In the genomic region with DNA sequence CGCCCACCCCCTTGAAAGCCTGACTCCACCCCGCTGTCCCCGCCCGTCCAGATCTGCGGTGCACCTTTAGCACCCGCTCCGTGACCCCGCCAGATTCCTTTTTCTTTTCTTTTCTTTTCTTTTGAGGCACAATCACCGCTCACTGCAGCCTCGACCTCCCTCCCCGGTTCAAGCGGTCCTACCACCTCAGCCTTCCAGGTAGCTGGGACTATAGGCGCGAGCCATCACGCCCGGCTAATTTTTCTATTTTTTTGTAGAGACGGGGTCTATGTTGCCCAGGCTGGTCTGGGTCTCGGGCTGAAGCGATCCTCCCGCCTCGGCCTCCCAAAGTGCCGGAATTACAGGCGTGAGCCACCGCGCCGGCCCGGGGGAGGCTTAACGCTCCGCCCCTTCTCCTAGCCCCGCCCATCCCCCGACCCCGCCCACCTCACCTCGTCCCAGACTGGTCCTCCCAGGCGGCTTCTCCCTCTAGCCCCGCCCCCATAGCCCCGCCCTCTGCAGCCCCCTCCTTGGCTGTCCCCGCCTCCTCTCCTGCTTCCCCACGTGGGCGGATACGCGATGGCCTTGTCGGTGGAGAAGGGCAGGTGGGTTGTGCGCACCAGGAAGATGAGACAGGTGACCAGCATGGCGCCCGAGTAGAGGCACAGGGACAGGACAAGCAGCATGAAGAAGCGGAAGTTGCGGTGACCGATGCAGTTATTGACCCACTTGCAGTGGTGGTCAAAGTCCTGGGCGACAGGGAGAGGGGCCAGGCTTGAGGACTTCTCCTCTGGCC, we compare ENCODE assay signal across 8 cellular contexts. TPM values are rescaled to one million over a fixed set of nuclear protein-coding genes. Genes with fewer than 3 reads are reported as not detected.
A peak's percentile ranks its signal among the peaks of the same experiment; 100 is the strongest.
DNase-seq lines count a peak whose midpoint lies in the region; ATAC-seq and TF ChIP-seq lines count a peak whose summit lies in the region.

No MANE protein-coding gene starts in this region.

- intact Hi-C loops in Calu3 (cut with micrococcal nuclease; ENCODE audit: unreplicated experiment) (no loop called here), sciatic nerve (cut with DNase I) (no loop called here)

- peaks cover 7% of the 10 kb centered on the region for H3K36me3 Mint-ChIP-seq in Calu3 (ENCODE audit: insufficient read depth, unreplicated experiment)

- no peak for TF ChIP-seq CTCF in Calu3 (IDR thresholded peaks at IDR 0.05; ENCODE audit: unreplicated experiment)

- no peaks in the 10 kb centered on the region for H3K4me1 Mint-ChIP-seq in Calu3 (ENCODE audit: low read depth, unreplicated experiment)

- H3K27ac Mint-ChIP-seq in Calu3 (ENCODE audit: unreplicated experiment), result peak overlapping the region; percentile 65

- peak overlapping the region; percentile 75 for H3K4me3 Mint-ChIP-seq in Calu3 (ENCODE audit: low read depth, unreplicated experiment)

- ATAC-seq in sciatic nerve, result peak; percentile 54
- ATAC-seq in HG03039 (IDR thresholded peaks at IDR 0.05; ENCODE audit: unreplicated experiment), result no peak

- H3K9me3 Mint-ChIP-seq in Calu3 (ENCODE audit: low read depth, unreplicated experiment), result peaks cover 3% of the 10 kb centered on the region

- peak; percentile 75 for DNase-seq in Calu3
- DNase-seq in NCI-H345 (lab: John Stamatoyannopoulos, UW), result peak; percentile 76
- DNase-seq in activated T-cell treated with anti-CD3 and anti-CD28 coated beads, Interleukin-2, amount 50 U/mL, for 48 hours, result peak; percentile 73 to 78
- peak; percentile 89 for DNase-seq in germinal center (ENCODE audit: low spot score)
- peak; percentile 73 for DNase-seq in sciatic nerve (ENCODE audit: low spot score)
- no peak for DNase-seq in NCI-H748 treated with DMSO at 0.1 percent for 48 hours (lab: John Stamatoyannopoulos, UW)
- no peak for DNase-seq in NCI-H524 (lab: John Stamatoyannopoulos, UW)

- BruUV-seq in Calu3 (replicated peaks; lab: Mats Ljungman, UMichigan), result no TSS peak

- CTCF ChIA-PET in Calu3 (lab: Charles Lee), result no interaction called here

- peaks cover 81% of the 10 kb centered on the region for H3K27me3 Mint-ChIP-seq in Calu3 (ENCODE audit: unreplicated experiment)

RNA-seq across cellular contexts. Expression of a gene that starts 3.2 kb away (rescaled TPM):
- total RNA-seq in Calu3 (2022), result not detected in 2 replicates
- total RNA-seq in sciatic nerve, result not detected

RNA-seq across cellular contexts. Expression of a gene that starts 8.3 kb away (rescaled TPM):
- total RNA-seq in Calu3 (2022) (not detected in 2 replicates), sciatic nerve (0.58 TPM)

Comparison
In these comparisons a context has a peak if more than half of its experiments do, and no peak if none do; other contexts are left out.
1. DNase-seq: peak in Calu3 (single experiment), NCI-H345 (single experiment), activated T-cell treated with anti-CD3 and anti-CD28 coated beads, Interleukin-2, amount 50 U/mL, for 48 hours (2 of 2), germinal center (single experiment) and sciatic nerve (single experiment); none in NCI-H748 treated with DMSO at 0.1 percent for 48 hours (single experiment) and NCI-H524 (0 of 2).